ENCODE assay signal across 18 cellular contexts in the genomic region with DNA sequence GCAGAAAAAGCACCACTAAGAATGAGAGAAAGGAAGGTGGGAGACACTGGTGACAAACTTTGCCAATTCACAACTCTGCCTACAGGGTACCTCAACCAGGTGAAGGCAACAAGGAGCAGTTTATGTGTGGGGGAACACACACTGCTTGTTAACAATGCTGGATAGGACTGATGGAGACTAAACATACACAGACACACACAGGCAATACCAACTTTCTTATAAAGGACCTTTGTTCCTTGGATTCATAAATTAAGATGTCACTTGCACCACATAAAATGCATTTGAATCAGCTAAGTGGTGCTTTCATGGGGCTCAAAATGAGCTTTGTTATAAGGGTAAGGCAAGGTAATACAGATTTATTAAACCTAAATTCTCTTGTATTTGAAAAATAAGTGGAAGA. TPM values are rescaled to one million over a fixed set of nuclear protein-coding genes. Genes with fewer than 3 reads are reported as not detected.
A peak's percentile ranks its signal among the peaks of the same experiment; 100 is the strongest.
DNase-seq lines count a peak whose midpoint lies in the region; ATAC-seq and TF ChIP-seq lines count a peak whose summit lies in the region.
"Had no signal": no experiment of that assay in that cellular context is flagged by ENCODE, and none has a peak within 500 bp of the region (broad histone marks: within the 10 kb centered on the region; RNA-seq: fewer than 3 reads in every experiment).

No MANE protein-coding gene starts in this region.

- peaks cover 28 to 51% of the 10 kb centered on the region in 2 experiments for H3K79me1 ChIP-seq in IMR-90 (ENCODE audit: low read depth in 1 of 2, low read length in 2 of 2)

- no peak for TF ChIP-seq POLR2A in IMR-90 (IDR thresholded peaks at IDR 0.05; ENCODE audit: low read depth, low read length)

- H4K5ac ChIP-seq in IMR-90 (ENCODE audit: low read depth, low read length): no peak overlapping the region

- no peak overlapping the region for H2AK9ac ChIP-seq in IMR-90 (replicated peaks; ENCODE audit: low read depth, low read length, poor library complexity)

- H2BK15ac ChIP-seq in IMR-90 (ENCODE audit: low read depth, low read length): no peak overlapping the region

- H3K27ac Mint-ChIP-seq in progenitor cell of endocrine pancreas: peak overlapping the region; percentile 84
- H3K27ac Mint-ChIP-seq in CD4-positive, alpha-beta memory T cell: peak overlapping the region in 2 of 7 donors; percentile 30 to 68

- H3K36me3 Mint-ChIP-seq in progenitor cell of endocrine pancreas (ENCODE audit: insufficient read depth): peaks cover 8% of the 10 kb centered on the region
- H3K36me3 Mint-ChIP-seq in CD4-positive, alpha-beta memory T cell: peaks cover 14 to 29% of the 10 kb centered on the region in 2 donors

- no peak overlapping the region for H3K4me3 Mint-ChIP-seq in progenitor cell of endocrine pancreas (ENCODE audit: low read depth)
- no peak overlapping the region for H3K4me3 Mint-ChIP-seq in CD4-positive, alpha-beta memory T cell

- no TSS peak for BruUV-seq in IMR-90 (replicated peaks; lab: Mats Ljungman, UMichigan)

- H3K27me3 Mint-ChIP-seq in progenitor cell of endocrine pancreas: no peaks in the 10 kb centered on the region
- H3K27me3 Mint-ChIP-seq in CD4-positive, alpha-beta memory T cell: no peaks in the 10 kb centered on the region

- peaks cover 14% of the 10 kb centered on the region for H3K36me3 ChIP-seq in left ventricle myocardium inferior
- H3K36me3 ChIP-seq in IMR-90 (ENCODE audit: control insufficient read depth, insufficient read depth, low read length): peaks cover 4% of the 10 kb centered on the region
- peaks cover 23% of the 10 kb centered on the region for H3K36me3 ChIP-seq in MG63
- H3K36me3 ChIP-seq in CD4-positive, alpha-beta memory T cell (ENCODE audit: insufficient read depth, low read length): peaks cover 5% of the 10 kb centered on the region

- CTCF ChIA-PET in IMR-90 (lab: Yijun Ruan, JAX): interaction anchor here (1.0 kb wide), 1 partner anchor 170 kb away, joined by 3 read pairs; no protein-coding TSS in a partner anchor
- CTCF ChIA-PET in CD4-positive, alpha-beta memory T cell (lab: Charles Lee; ENCODE audit: partially characterized antibody): interaction anchor here (1.0 to 3.6 kb wide), 4 partner anchors 10 to 227 kb away, joined by 3 to 16 read pairs (median 4); no protein-coding TSS in a partner anchor

- no peak overlapping the region for H3K4ac ChIP-seq in IMR-90 (ENCODE audit: low read depth, low read length)

- H3K4me1 Mint-ChIP-seq in progenitor cell of endocrine pancreas (ENCODE audit: low read depth): peaks cover 29% of the 10 kb centered on the region
- H3K4me1 Mint-ChIP-seq in CD4-positive, alpha-beta memory T cell: peaks cover 12 to 29% (median 20%) of the 10 kb centered on the region in 4 donors

- H2AK5ac ChIP-seq in IMR-90 (ENCODE audit: low read depth, low read length): peak overlapping the region; percentile 60; the same call in 1 of the 2 replicates

- H3K9me3 Mint-ChIP-seq in progenitor cell of endocrine pancreas (ENCODE audit: low read depth): no peaks in the 10 kb centered on the region
- H3K9me3 Mint-ChIP-seq in CD4-positive, alpha-beta memory T cell: no peaks in the 10 kb centered on the region

- no peak overlapping the region for H2AFZ ChIP-seq in IMR-90 (replicated peaks; ENCODE audit: low read length, poor library complexity)

- no peaks in the 10 kb centered on the region for H3K9me3 ChIP-seq in left ventricle myocardium inferior (replicated peaks)
- no peaks in the 10 kb centered on the region for H3K9me3 ChIP-seq in IMR-90 (ENCODE audit: control insufficient read depth, insufficient read depth, low read length)
- H3K9me3 ChIP-seq in MG63: no peaks in the 10 kb centered on the region
- no peaks in the 10 kb centered on the region for H3K9me3 ChIP-seq in CD4-positive, alpha-beta memory T cell (ENCODE audit: control insufficient read depth in 1 of 2, low read length in 2 of 2)
- H3K9me3 ChIP-seq: Caco-2, Peyer's patch had no signal

- no peak overlapping the region for H2BK20ac ChIP-seq in IMR-90 (ENCODE audit: low read depth, low read length)

- H3K27ac ChIP-seq in left ventricle myocardium inferior (replicated peaks) (peak overlapping the region; percentile 76), IMR-90 (ENCODE audit: insufficient read depth, low read length) (no peak overlapping the region)
- no peak overlapping the region for H3K27ac ChIP-seq in CD4-positive, alpha-beta memory T cell (ENCODE audit: low read depth, low read length)
- H3K27ac ChIP-seq: C4-2B, Peyer's patch had no signal

- DNase-seq in left ventricle myocardium inferior (no peak), cardiac septum (ENCODE audit: low spot score) (no peak), IMR-90 (no peak), foreskin melanocyte (peak; percentile 45), progenitor cell of endocrine pancreas (ENCODE audit: low spot score, unreplicated experiment) (no peak), MG63 (no peak)
- DNase-seq in CD4-positive, alpha-beta memory T cell: no peak
- DNase-seq: Caco-2, DMS153, MM.1S, NCI-H1105, NCI-H1694, NCI-H2227 treated with DMSO at 0.1 percent for 48 hours, NCI-H524, Peyer's patch, SHP77 had no signal

- no peak overlapping the region for H3K14ac ChIP-seq in IMR-90 (replicated peaks; ENCODE audit: low read depth, low read length)

- POLR2A ChIA-PET in IMR-90 (lab: Charles Lee; ENCODE audit: unreplicated experiment): no interaction called here
- POLR2A ChIA-PET in CD4-positive, alpha-beta memory T cell (lab: Charles Lee; ENCODE audit: partially characterized antibody): no interaction called here

- H3K18ac ChIP-seq in IMR-90 (ENCODE audit: low read depth, low read length): no peak overlapping the region

- H2BK5ac ChIP-seq in IMR-90 (ENCODE audit: low read depth, low read length, poor library complexity, severe bottlenecking): no peak overlapping the region

- TF ChIP-seq RAD21 in IMR-90 (IDR thresholded peaks at IDR 0.05; ENCODE audit: low read length): no peak

- H4K20me1 ChIP-seq in IMR-90 (ENCODE audit: insufficient read depth, low read length): peaks cover 12% of the 10 kb centered on the region

- H3K9ac ChIP-seq in IMR-90 (ENCODE audit: low read depth, low read length): no peak overlapping the region

- H4K91ac ChIP-seq in IMR-90 (ENCODE audit: insufficient read depth, low read depth, low read length): no peak overlapping the region

- H3K56ac ChIP-seq in IMR-90 (ENCODE audit: extremely low read depth, insufficient read depth, low read length): no peak overlapping the region

- H4K8ac ChIP-seq in IMR-90 (ENCODE audit: low read depth in 2 of 2, low read length in 2 of 2): no peak overlapping the region

- in situ Hi-C loops in IMR-90 (cut with MboI; ENCODE audit: low sequenced_read_pairs): no loop called here

- intact Hi-C loops in left ventricle myocardium inferior (cut with micrococcal nuclease): no loop called here
- intact Hi-C loops in cardiac septum (cut with DNase I): no loop called here
- intact Hi-C loops in IMR-90 (cut with micrococcal nuclease): no loop called here
- intact Hi-C loops in CD4-positive, alpha-beta memory T cell (cut with micrococcal nuclease): no loop called here

- no peak overlapping the region for H3K4me2 ChIP-seq in IMR-90 (ENCODE audit: low read depth, low read length)

- no peak for ATAC-seq in IMR-90 (ENCODE audit: low read depth)
- ATAC-seq in HG03520 (IDR thresholded peaks at IDR 0.05; ENCODE audit: unreplicated experiment): no peak

- no peak overlapping the region for H3K4me3 ChIP-seq in left ventricle myocardium inferior
- no peak overlapping the region for H3K4me3 ChIP-seq in IMR-90 (ENCODE audit: insufficient read depth, low read depth, low read length)
- no peak overlapping the region for H3K4me3 ChIP-seq in MG63
- H3K4me3 ChIP-seq in CD4-positive, alpha-beta memory T cell (ENCODE audit: low read length in 2 of 2): no peak overlapping the region
- H3K4me3 ChIP-seq: Peyer's patch had no signal

- H3K9me1 ChIP-seq in IMR-90 (ENCODE audit: insufficient read depth, low read length): peaks cover 6% of the 10 kb centered on the region

- TF ChIP-seq CTCF in left ventricle myocardium inferior (IDR thresholded peaks at IDR 0.05; ENCODE audit: borderline replicate concordance) (no peak), IMR-90 (conservative IDR thresholded peaks at IDR 0.05; ENCODE audit: low read depth, low read length) (no peak), progenitor cell of endocrine pancreas (IDR thresholded peaks at IDR 0.05; ENCODE audit: unreplicated experiment) (no peak)

- peaks cover 71% of the 10 kb centered on the region for H3K4me1 ChIP-seq in left ventricle myocardium inferior
- peaks cover 9% of the 10 kb centered on the region for H3K4me1 ChIP-seq in IMR-90 (ENCODE audit: control insufficient read depth, insufficient read depth, low read length)
- peaks cover 15% of the 10 kb centered on the region for H3K4me1 ChIP-seq in CD4-positive, alpha-beta memory T cell (ENCODE audit: insufficient read depth, low read length)
- H3K4me1 ChIP-seq: Caco-2 had no signal

- H3K27me3 ChIP-seq in left ventricle myocardium inferior (ENCODE audit: low read depth) (no peaks in the 10 kb centered on the region), IMR-90 (ENCODE audit: control insufficient read depth, insufficient read depth, low read length) (no peaks in the 10 kb centered on the region), MG63 (no peaks in the 10 kb centered on the region)
- H3K27me3 ChIP-seq in CD4-positive, alpha-beta memory T cell (ENCODE audit: insufficient read depth, low read length): no peaks in the 10 kb centered on the region
- H3K27me3 ChIP-seq: Peyer's patch had no signal

- peak overlapping the region; percentile 84 for H3K23ac ChIP-seq in IMR-90 (ENCODE audit: low read depth, low read length)

- dilution Hi-C loops in IMR-90 (cut with HindIII; ENCODE audit: low sequenced_read_pairs, unreplicated experiment): no loop called here

- H2BK120ac ChIP-seq in IMR-90 (ENCODE audit: low read depth, low read length): no peak overlapping the region

RNA-seq across cellular contexts. Expression of a gene that starts 4.0 kb away (rescaled TPM):
- total RNA-seq in left ventricle myocardium inferior: 24.5 TPM
- total RNA-seq in cardiac septum: 20.8 TPM
- total RNA-seq in IMR-90 (2012; rRNA removed): 16.3 and 18.3 TPM in 2 replicates
- polyA plus RNA-seq in IMR-90 (2012; rRNA removed): 9.0 and 11.2 TPM in 2 replicates
- 2.9 and 3.7 TPM in 2 replicates for polyA plus RNA-seq in IMR-90 (2012; cell fraction: cytosol; rRNA removed)
- polyA plus RNA-seq in IMR-90 (2012; cell fraction: nucleus; rRNA removed; ENCODE audit: low replicate concordance): 17.9 and 43.0 TPM in 2 replicates
- 44.7 and 45.7 TPM in 2 replicates for total RNA-seq in progenitor cell of endocrine pancreas
- total RNA-seq in MG63 (2014; rRNA removed; shearing (Covaris generic); ENCODE audit: low replicate concordance): 12.0 and 21.6 TPM in 2 replicates
- total RNA-seq in CD4-positive, alpha-beta memory T cell: 10 to 100 TPM; 17.8 to 18.4 TPM
- 1 to 10 TPM; 7.2 to 7.9 TPM for polyA plus RNA-seq in CD4-positive, alpha-beta memory T cell

RNA-seq across cellular contexts. Expression of a gene that starts 4.5 kb away (rescaled TPM):
- total RNA-seq in left ventricle myocardium inferior (22.5 TPM), cardiac septum (18.5 TPM), IMR-90 (2012; rRNA removed) (46.4 and 58.3 TPM in 2 replicates), progenitor cell of endocrine pancreas (45.9 and 55.7 TPM in 2 replicates)
- polyA plus RNA-seq in IMR-90 (2012; rRNA removed): 14.3 and 17.8 TPM in 2 replicates
- 4.1 and 4.8 TPM in 2 replicates for polyA plus RNA-seq in IMR-90 (2012; cell fraction: cytosol; rRNA removed)
- polyA plus RNA-seq in IMR-90 (2012; cell fraction: nucleus; rRNA removed; ENCODE audit: low replicate concordance): 4.1 and 33.2 TPM in 2 replicates
- 35.7 and 263 TPM in 2 replicates for total RNA-seq in MG63 (2014; rRNA removed; shearing (Covaris generic); ENCODE audit: low replicate concordance)
- 10 to 100 TPM; 40.7 to 50.8 TPM for total RNA-seq in CD4-positive, alpha-beta memory T cell
- polyA plus RNA-seq in CD4-positive, alpha-beta memory T cell: 10 to 100 TPM; 12.5 to 20.0 TPM
